ENCODE assay signal across 8 cellular contexts in the genomic region with DNA sequence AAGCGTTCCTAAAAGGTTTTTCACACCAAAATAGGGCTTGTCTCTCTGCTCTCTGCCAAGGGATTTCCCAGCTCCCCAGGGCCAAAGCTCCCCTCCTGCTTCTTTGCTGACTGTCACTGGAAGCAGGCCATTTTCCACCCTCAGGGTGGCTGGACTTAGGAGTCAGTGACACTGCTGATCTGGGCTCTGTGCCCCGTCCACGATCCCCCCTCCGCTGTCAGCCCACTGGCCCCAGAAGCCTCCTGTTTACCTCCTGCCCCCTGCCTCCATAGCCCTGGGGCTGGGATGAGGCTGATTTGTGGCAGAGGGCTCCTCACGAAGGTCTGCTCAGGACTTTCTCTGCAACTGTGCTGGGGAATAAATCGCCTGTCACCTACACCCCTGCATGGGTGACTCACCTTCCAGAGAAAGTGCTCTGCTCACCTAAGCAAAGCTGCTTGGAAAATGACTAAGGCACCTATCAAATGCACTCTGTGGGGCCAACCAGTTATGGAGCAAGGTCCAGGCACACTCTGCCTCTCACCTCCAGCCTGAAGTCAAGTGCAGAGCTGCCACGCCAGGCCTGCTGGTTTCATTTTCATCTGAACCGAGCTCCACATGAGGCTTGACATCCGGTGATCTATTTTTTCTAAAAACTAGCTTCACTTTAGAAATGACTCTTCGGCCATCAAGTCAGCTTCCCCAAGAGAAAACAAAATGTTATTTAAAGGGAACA. TPM values are rescaled to one million over a fixed set of nuclear protein-coding genes. Genes with fewer than 3 reads are reported as not detected.
DNase-seq lines count a peak whose midpoint lies in the region; ATAC-seq, FAIRE-seq and TF ChIP-seq lines count a peak whose summit lies in the region.

No MANE protein-coding gene starts in this region.

- peak overlapping the region; percentile 70 for H3K9ac ChIP-seq in Loucy (ENCODE audit: low read depth, low read length, poor library complexity, severe bottlenecking)

- H3F3A ChIP-seq in Loucy (ENCODE audit: low read depth): no peaks in the 10 kb centered on the region

- no peak for TF ChIP-seq CTCF in Loucy (conservative IDR thresholded peaks at IDR 0.05; ENCODE audit: low read length)
- no peak for TF ChIP-seq CTCF in psoas muscle (IDR thresholded peaks at IDR 0.05)

- H3K4me3 ChIP-seq in Loucy (ENCODE audit: low read length, poor library complexity, severe bottlenecking) (peak overlapping the region; percentile 81), psoas muscle (peak overlapping the region; percentile 93)

- ATAC-seq in GM18502 (IDR thresholded peaks at IDR 0.05; ENCODE audit: poor library complexity, unreplicated experiment) (peak; percentile 23), esophagus mucosa (peak; percentile 71), psoas muscle (peak; percentile 77 to 82 (median 80))

- H3K9me2 ChIP-seq in Loucy (replicated peaks; ENCODE audit: low read depth, low read length): no peaks in the 10 kb centered on the region

- H2AFZ ChIP-seq in Loucy (ENCODE audit: low read length): no peak overlapping the region

- intact Hi-C loops in psoas muscle (cut with DNase I): loop anchor here (2.0 to 10.0 kb wide), 2 partner anchors 23 to 47 kb away; partner anchors contain the start of gene SPATA32 (in 1 of the 2)

- peak overlapping the region; percentile 94 for H3K27ac ChIP-seq in psoas muscle

- H3K4me2 ChIP-seq in Loucy (ENCODE audit: low read depth, low read length, poor library complexity, severe bottlenecking): peak overlapping the region; percentile 91

- no peaks in the 10 kb centered on the region for H3K27me3 ChIP-seq in Loucy (ENCODE audit: insufficient read depth, low read length, poor library complexity, severe bottlenecking)
- no peaks in the 10 kb centered on the region for H3K27me3 ChIP-seq in psoas muscle (ENCODE audit: insufficient read depth in 3 of 3, low read length in 2 of 3)

- 5 to 22% (median 7%) methylated on average over 10 of the region's 10 CpGs for WGBS in psoas muscle, 3 donors

- H3K4me1 ChIP-seq in Loucy (ENCODE audit: insufficient read depth, low read length, poor library complexity, severe bottlenecking) (peaks cover 40% of the 10 kb centered on the region), psoas muscle (peaks cover 82% of the 10 kb centered on the region)

- no peaks in the 10 kb centered on the region for H3K9me3 ChIP-seq in Loucy (ENCODE audit: insufficient read depth, low read depth, low read length)
- H3K9me3 ChIP-seq in psoas muscle: no peaks in the 10 kb centered on the region

- no peaks in the 10 kb centered on the region for H4K20me1 ChIP-seq in Loucy (ENCODE audit: insufficient read depth, low read length, poor library complexity, severe bottlenecking)

- H3K36me3 ChIP-seq in Loucy (ENCODE audit: insufficient read depth, low read length) (no peaks in the 10 kb centered on the region), psoas muscle (ENCODE audit: insufficient read depth in 1 of 2, low read depth in 1 of 2) (peaks cover 0 to 5% of the 10 kb centered on the region in 2 donors)

- DNase-seq in activated CD8-positive, alpha-beta memory T cell treated with anti-CD3 and anti-CD28 coated beads for 48 hours (ENCODE audit: low read depth in 2 of 3, low spot score in 2 of 3): peak; percentile 50 to 67 (median 63)
- DNase-seq in psoas muscle (peak; percentile 68 to 88), urothelium cell line (ENCODE audit: low spot score) (peak; percentile 43), NCI-H524 (lab: John Stamatoyannopoulos, UW) (no peak), SKM-1 treated with dmso at 0.1 percent for 144 hours (lab: John Stamatoyannopoulos, UW; ENCODE audit: unreplicated experiment) (no peak)

- peaks cover 60% of the 10 kb centered on the region for H3K79me2 ChIP-seq in Loucy (ENCODE audit: insufficient read depth, low read length)

- no peak for FAIRE-seq in urothelium cell line (lab: Jason Lieb, UNC)

RNA-seq across cellular contexts. Expression of gene MAP3K14, which starts 4.9 kb away (rescaled TPM):
- total RNA-seq in esophagus mucosa (6.3 TPM), psoas muscle (10 to 100 TPM; 21.8 to 53.5 (median 30.1) TPM)
- 10 to 100 TPM; 12.4 to 28.1 (median 24.6) TPM for polyA plus RNA-seq in psoas muscle

RNA-seq across cellular contexts. Expression of gene SPATA32, which starts 50.0 kb away (rescaled TPM):
- total RNA-seq in esophagus mucosa (0.24 TPM), psoas muscle (under 1 TPM in 1 of 4 donors, not detected in 3; 0.11 TPM)
- polyA plus RNA-seq in psoas muscle: not detected

Comparison
In these comparisons a context has a peak if more than half of its experiments do, and no peak if none do; other contexts are left out.
1. ATAC-seq: peak in every context shown above with its lines; median percentile 80 in psoas muscle; 71 in esophagus mucosa; 23 in GM18502.
2. DNase-seq: peak in activated CD8-positive, alpha-beta memory T cell treated with anti-CD3 and anti-CD28 coated beads for 48 hours (3 of 3), psoas muscle (2 of 2) and urothelium cell line (single experiment); none in NCI-H524 (0 of 2) and SKM-1 treated with dmso at 0.1 percent for 144 hours (single experiment).